ENCODE assay signal across 8 cellular contexts in genomic region chr3:14947886-14948608, GRCh38. TPM values are rescaled to one million over a fixed set of nuclear protein-coding genes. Genes with fewer than 3 reads are reported as not detected.
DNase-seq lines count a peak whose midpoint lies in the region; ATAC-seq and TF ChIP-seq lines count a peak whose summit lies in the region.

No MANE protein-coding gene starts in this region.

- H3K27me3 ChIP-seq in smooth muscle cell (ENCODE audit: low read depth): no peaks in the 10 kb centered on the region

- no peak for TF ChIP-seq CTCF in WTC11 (IDR thresholded peaks at IDR 0.05)
- TF ChIP-seq CTCF in cardiac fibroblast (IDR thresholded peaks at IDR 0.05; ENCODE audit: low read depth, low read length): no peak
- no peak for TF ChIP-seq CTCF in smooth muscle cell (IDR thresholded peaks at IDR 0.05; ENCODE audit: borderline replicate concordance, insufficient read depth, poor library complexity, severe bottlenecking)

- in situ Hi-C loops in GM18951 (cut with MboI; ENCODE audit: low sequenced_read_pairs, unreplicated experiment): no loop called here

- peak; percentile 99 for DNase-seq in AG08395 (ENCODE audit: low spot score)
- peak; percentile 96 for DNase-seq in NCI-H2227 treated with DMSO at 0.1 percent for 48 hours (lab: John Stamatoyannopoulos, UW)
- DNase-seq in WTC11 (ENCODE audit: low spot score): peak; percentile 96
- DNase-seq in cardiac fibroblast (ENCODE audit: low read depth in 2 of 2): peak; percentile 97 to 98
- peak; percentile 99 for DNase-seq in iPS-NIHi7 (ENCODE audit: extremely low spot score)
- peak; percentile 99 for DNase-seq in smooth muscle cell (lab: John Stamatoyannopoulos, UW; ENCODE audit: unreplicated experiment)

- POLR2A ChIA-PET in WTC11 (lab: Charles Lee): interaction anchor here (1.5 kb wide), 1 partner anchor 9 kb away, joined by 9 read pairs; no protein-coding TSS in a partner anchor

- H3K9ac ChIP-seq in smooth muscle cell (ENCODE audit: low read depth): peak overlapping the region; percentile 95

- peak overlapping the region; percentile 100 for H3K27ac Mint-ChIP-seq in WTC11

- H3K27ac ChIP-seq in smooth muscle cell (ENCODE audit: low read depth): peak overlapping the region; percentile 97

- H3K27me3 Mint-ChIP-seq in WTC11 (ENCODE audit: low read depth): no peaks in the 10 kb centered on the region

- no peaks in the 10 kb centered on the region for H3K9me3 Mint-ChIP-seq in WTC11

- H3K4me3 ChIP-seq in cardiac fibroblast (replicated peaks in 1 of 2; ENCODE audit: low read depth in 2 of 2, low read length in 2 of 2): peak overlapping the region; percentile 75 to 96
- H3K4me3 ChIP-seq in smooth muscle cell: peak overlapping the region; percentile 84

- TF ChIP-seq POLR2A in GM18951 (IDR thresholded peaks at IDR 0.05; ENCODE audit: extremely low read depth, insufficient read depth, insufficient read length): peak; percentile 5

- under 1% methylated on average over 31 of the region's 79 CpGs for WGBS in smooth muscle cell (ENCODE audit: low lambda C conversion rate)

- peaks cover 82% of the 10 kb centered on the region for H3K79me2 ChIP-seq in smooth muscle cell (ENCODE audit: low read depth)

- CTCF ChIA-PET in WTC11 (lab: Charles Lee): interaction anchor here (0.6 to 1.2 kb wide), 5 partner anchors 22 to 415 kb away, joined by 3 to 5 read pairs (median 4); no protein-coding TSS in a partner anchor

- H3K9me3 ChIP-seq in smooth muscle cell (replicated peaks; ENCODE audit: low read depth): no peaks in the 10 kb centered on the region

- H3K36me3 Mint-ChIP-seq in WTC11: peaks cover 24% of the 10 kb centered on the region

- peaks cover 57% of the 10 kb centered on the region for H4K20me1 ChIP-seq in smooth muscle cell (ENCODE audit: low read depth)

- H3K4me1 Mint-ChIP-seq in WTC11: peaks cover 42% of the 10 kb centered on the region

- peak overlapping the region; percentile 89 for H2AFZ ChIP-seq in smooth muscle cell (ENCODE audit: low read depth)

- H3K4me3 Mint-ChIP-seq in WTC11: peak overlapping the region; percentile 96

- peaks cover 4% of the 10 kb centered on the region for H3F3A ChIP-seq in smooth muscle cell (ENCODE audit: low read depth)

- H3K36me3 ChIP-seq in smooth muscle cell (ENCODE audit: low read depth): no peaks in the 10 kb centered on the region

- peak overlapping the region; percentile 93 for H3K4me2 ChIP-seq in smooth muscle cell

- peak; percentile 91 for ATAC-seq in HG03175 (IDR thresholded peaks at IDR 0.05; ENCODE audit: unreplicated experiment)
- ATAC-seq in WTC11: peak; percentile 97

- H3K4me1 ChIP-seq in smooth muscle cell (ENCODE audit: low read depth): peaks cover 23% of the 10 kb centered on the region

TF ChIP-seq in WTC11, 78 proteins besides CTCF, POLR2A, EP300 and RAD21 (continues in another document):
- TF ChIP-seq HMGXB4 (CRISPR knock-in tag; IDR thresholded peaks at IDR 0.05) (0 out of 2 replicates have a peak, but pooled peaks have one; percentile 58), ZNF671 (CRISPR knock-in tag; IDR thresholded peaks at IDR 0.05) (no peak), GRHL2 (CRISPR knock-in tag; IDR thresholded peaks at IDR 0.05; ENCODE audit: insufficient replicate concordance, severe bottlenecking) (no peak), SP1 (CRISPR knock-in tag; conservative IDR thresholded peaks at IDR 0.05) (peak; percentile 92), ZBTB43 (CRISPR knock-in tag; IDR thresholded peaks at IDR 0.05) (no peak), MLX (CRISPR knock-in tag; IDR thresholded peaks at IDR 0.05) (0 out of 2 replicates have a peak, but pooled peaks have one; percentile 28), USF2 (CRISPR knock-in tag; IDR thresholded peaks at IDR 0.05) (no peak), ZSCAN18 (CRISPR knock-in tag; IDR thresholded peaks at IDR 0.05) (no peak), IRF1 (CRISPR knock-in tag; IDR thresholded peaks at IDR 0.05) (0 out of 2 replicates have a peak, but pooled peaks have one; percentile 33), ETV6 (CRISPR knock-in tag; IDR thresholded peaks at IDR 0.05) (peak; percentile 22; the same call in 1 of the 2 replicates), PRDM15 (CRISPR knock-in tag; IDR thresholded peaks at IDR 0.05) (peak; percentile 52), NFYB (CRISPR knock-in tag; conservative IDR thresholded peaks at IDR 0.05; ENCODE audit: low read depth) (peak; percentile 81)

RNA-seq across cellular contexts. Expression of gene NR2C2, which starts 0.7 kb away (rescaled TPM):
- 48.6 to 51.5 TPM (median 50.8 TPM) in 3 replicates for total RNA-seq in WTC11 (2021)
- total RNA-seq in smooth muscle cell: 28.5 and 28.7 TPM in 2 replicates
- polyA plus RNA-seq in smooth muscle cell: 11.6 and 11.7 TPM in 2 replicates

Comparison
In these comparisons a context has a peak if more than half of its experiments do, and no peak if none do; other contexts are left out.
1. Peak in every context shown above with its lines: DNase-seq, ATAC-seq, H3K4me3 ChIP-seq and H3K27ac ChIP-seq.